Comparison of ENCODE assay signal across 25 cellular contexts in genomic region chr16:89375686-89376085, GRCh38.
A peak's percentile ranks its signal among the peaks of the same experiment; 100 is the strongest.
DNase-seq lines count a peak whose midpoint lies in the region; ATAC-seq, FAIRE-seq and TF ChIP-seq lines count a peak whose summit lies in the region.
"Had no signal": no experiment of that assay in that cellular context is flagged by ENCODE, and none has a peak within 500 bp of the region (broad histone marks: within the 10 kb centered on the region; RNA-seq: fewer than 3 reads in every experiment).

No MANE protein-coding gene starts in this region.

- H3K36me3 ChIP-seq in BLaER1 = peaks cover 46% of the 10 kb centered on the region
- no peaks in the 10 kb centered on the region for H3K36me3 ChIP-seq in Panc1 (ENCODE audit: control insufficient read depth, insufficient read depth, low read length)
- H3K36me3 ChIP-seq: sigmoid colon had no signal

- H3K4me3 Mint-ChIP-seq in CD4-positive, alpha-beta T cell = no peak overlapping the region
- H3K4me3 Mint-ChIP-seq in memory B cell = no peak overlapping the region
- H3K4me3 Mint-ChIP-seq: activated CD4-positive, alpha-beta memory T cell treated with anti-CD3 and anti-CD28 coated beads, Interleukin-2, amount 10 ng/mL, durations not matched to agents 7 days and 5 days; activated naive CD8-positive, alpha-beta T cell; CD8-positive, alpha-beta T cell had no signal

- H3K27ac Mint-ChIP-seq in CD4-positive, alpha-beta T cell = peak overlapping the region; percentile 58
- peak overlapping the region; percentile 78 for H3K27ac Mint-ChIP-seq in memory B cell
- H3K27ac Mint-ChIP-seq: activated CD4-positive, alpha-beta memory T cell treated with anti-CD3 and anti-CD28 coated beads, Interleukin-2, amount 10 ng/mL, durations not matched to agents 7 days and 5 days; activated naive CD8-positive, alpha-beta T cell; CD8-positive, alpha-beta T cell had no signal

- in situ Hi-C loops in Panc1 (cut with HindIII; ENCODE audit: low pct_unique_long_range_greater_than_20kb, low sequenced_read_pairs) = no loop called here

- POLR2A ChIA-PET in CD4-positive, alpha-beta T cell (lab: Charles Lee) = interaction anchor here (1.6 kb wide), 1 partner anchor 114 kb away, joined by 4 read pairs; no protein-coding TSS in a partner anchor
- POLR2A ChIA-PET in Panc1 (lab: Charles Lee) = interaction anchor here (0.7 kb wide), 1 partner anchor 131 kb away, joined by 17 read pairs; no protein-coding TSS in a partner anchor

- H3K9me3 Mint-ChIP-seq in CD4-positive, alpha-beta T cell = no peaks in the 10 kb centered on the region
- H3K9me3 Mint-ChIP-seq in memory B cell = peaks cover 2% of the 10 kb centered on the region

- H3K27ac ChIP-seq in BLaER1 = no peak overlapping the region
- H3K27ac ChIP-seq in CD4-positive, alpha-beta T cell (ENCODE audit: low read depth, low read length) = no peak overlapping the region
- H3K27ac ChIP-seq in Panc1 (ENCODE audit: low read length) = peak overlapping the region; percentile 39; the same call in 1 of the 2 replicates
- H3K27ac ChIP-seq: foreskin keratinocyte, SK-N-MC, tibial nerve had no signal

- peaks cover 63% of the 10 kb centered on the region for H3K36me3 Mint-ChIP-seq in CD4-positive, alpha-beta T cell (ENCODE audit: low read depth)
- peaks cover 22% of the 10 kb centered on the region for H3K36me3 Mint-ChIP-seq in memory B cell

- CTCF ChIA-PET in CD4-positive, alpha-beta T cell (lab: Charles Lee) = interaction anchor here (0.7 kb wide), 1 partner anchor 447 kb away, joined by 3 read pairs; no protein-coding TSS in a partner anchor
- CTCF ChIA-PET in Panc1 (lab: Charles Lee) = interaction anchor here (0.7 kb wide), 1 partner anchor 21 kb away, joined by 18 read pairs; no protein-coding TSS in a partner anchor

- TF ChIP-seq POLR2A in H54 (IDR thresholded peaks at IDR 0.05; ENCODE audit: low read depth, low read length) = no peak

- H3K4me1 ChIP-seq in BLaER1 (peaks cover 81% of the 10 kb centered on the region), Panc1 (ENCODE audit: control insufficient read depth, insufficient read depth, low read length) (peaks cover 66% of the 10 kb centered on the region)
- H3K4me1 ChIP-seq: HAP-1 had no signal

- no peak for TF ChIP-seq CTCF in CD4-positive, alpha-beta T cell (IDR thresholded peaks at IDR 0.05)
- TF ChIP-seq CTCF in Panc1 (IDR thresholded peaks at IDR 0.05) = no peak

- peaks cover 100% of the 10 kb centered on the region for H4K20me1 ChIP-seq in BLaER1

- H3K9me3 ChIP-seq in BLaER1 (peaks cover 21% of the 10 kb centered on the region), Panc1 (ENCODE audit: control insufficient read depth, insufficient read depth, low read depth, low read length) (no peaks in the 10 kb centered on the region)
- H3K9me3 ChIP-seq in CD4-positive, alpha-beta T cell (ENCODE audit: control insufficient read depth, low read length) = no peaks in the 10 kb centered on the region
- H3K9me3 ChIP-seq: HAP-1, sigmoid colon had no signal

- BruUV-seq in Panc1 (replicated peaks; lab: Mats Ljungman, UMichigan) = no TSS peak

- H3K4me2 ChIP-seq in BLaER1 = peak overlapping the region; percentile 69

- no peak for DNase-seq in CD4-positive, alpha-beta T cell
- DNase-seq in Panc1 (ENCODE audit: low read depth, low spot score) (no peak), memory B cell (ENCODE audit: low spot score in 2 of 2) (no peak), H54 (ENCODE audit: insufficient read length, low spot score) (no peak), COLO829 (ENCODE audit: low spot score) (no peak), A172 (ENCODE audit: low spot score) (no peak)
- DNase-seq: activated CD4-positive, alpha-beta memory T cell treated with anti-CD3 and anti-CD28 coated beads, Interleukin-2, amount 10 ng/mL, durations not matched to agents 7 days and 5 days; CD8-positive, alpha-beta T cell; esophagus squamous epithelium; foreskin keratinocyte; Karpas-422; kidney; naive thymus-derived CD8-positive, alpha-beta T cell; NCI-H1436 treated with DMSO at 0.1 percent for 48 hours; NCI-H446; NCI-H748 treated with DMSO at 0.1 percent for 48 hours; sigmoid colon; stimulated activated CD4-positive, alpha-beta T cell treated with anti-CD3 and anti-CD28 coated beads, Interleukin-4, amount 100 ng/mL, for 1 hour had no signal

- no peak for FAIRE-seq in H54 (lab: Jason Lieb, UNC)
- FAIRE-seq: endometrium, HepG2, kidney had no signal

- no peak for ATAC-seq in CD4-positive, alpha-beta T cell (ENCODE audit: poor library complexity)
- ATAC-seq in Panc1 (no peak), memory B cell (ENCODE audit: low read depth) (no peak)
- ATAC-seq: CD8-positive, alpha-beta T cell; foreskin keratinocyte; HepG2; naive thymus-derived CD8-positive, alpha-beta T cell had no signal

- intact Hi-C loops in CD4-positive, alpha-beta T cell (cut with DNase I, micrococcal nuclease) = loop anchor here in 1 of 2 experiments (2.0 kb wide), 1 partner anchor 15 kb away; no protein-coding TSS in a partner anchor
- intact Hi-C loops in Panc1 (cut with micrococcal nuclease; ENCODE audit: unreplicated experiment) = no loop called here

- H3K4me3 ChIP-seq in BLaER1 = no peak overlapping the region
- H3K4me3 ChIP-seq in Panc1 (ENCODE audit: low read depth in 2 of 2, low read length in 2 of 2) = no peak overlapping the region
- H3K4me3 ChIP-seq: esophagus squamous epithelium, HAP-1, sigmoid colon, SK-N-MC, tibial nerve had no signal

- no peak overlapping the region; the same call in 1 of the 2 replicates for H3K9ac ChIP-seq in BLaER1

- H3K27me3 ChIP-seq in BLaER1 (no peaks in the 10 kb centered on the region), Panc1 (ENCODE audit: control insufficient read depth, insufficient read depth, low read length) (no peaks in the 10 kb centered on the region)
- no peaks in the 10 kb centered on the region for H3K27me3 ChIP-seq in CD4-positive, alpha-beta T cell (ENCODE audit: control insufficient read depth, insufficient read depth, low read length)
- H3K27me3 ChIP-seq: esophagus squamous epithelium, foreskin keratinocyte, sigmoid colon, tibial nerve had no signal

- H3K27me3 Mint-ChIP-seq in CD4-positive, alpha-beta T cell = no peaks in the 10 kb centered on the region
- H3K27me3 Mint-ChIP-seq in memory B cell = no peaks in the 10 kb centered on the region
- H3K27me3 Mint-ChIP-seq: activated CD4-positive, alpha-beta memory T cell treated with anti-CD3 and anti-CD28 coated beads, Interleukin-2, amount 10 ng/mL, durations not matched to agents 7 days and 5 days; activated naive CD8-positive, alpha-beta T cell; naive thymus-derived CD8-positive, alpha-beta T cell had no signal

- peaks cover 89% of the 10 kb centered on the region for H3K4me1 Mint-ChIP-seq in CD4-positive, alpha-beta T cell (ENCODE audit: low read depth)
- H3K4me1 Mint-ChIP-seq in memory B cell = peaks cover 44% of the 10 kb centered on the region
